8 cellular contexts compared by ENCODE assay signal in the genomic region with DNA sequence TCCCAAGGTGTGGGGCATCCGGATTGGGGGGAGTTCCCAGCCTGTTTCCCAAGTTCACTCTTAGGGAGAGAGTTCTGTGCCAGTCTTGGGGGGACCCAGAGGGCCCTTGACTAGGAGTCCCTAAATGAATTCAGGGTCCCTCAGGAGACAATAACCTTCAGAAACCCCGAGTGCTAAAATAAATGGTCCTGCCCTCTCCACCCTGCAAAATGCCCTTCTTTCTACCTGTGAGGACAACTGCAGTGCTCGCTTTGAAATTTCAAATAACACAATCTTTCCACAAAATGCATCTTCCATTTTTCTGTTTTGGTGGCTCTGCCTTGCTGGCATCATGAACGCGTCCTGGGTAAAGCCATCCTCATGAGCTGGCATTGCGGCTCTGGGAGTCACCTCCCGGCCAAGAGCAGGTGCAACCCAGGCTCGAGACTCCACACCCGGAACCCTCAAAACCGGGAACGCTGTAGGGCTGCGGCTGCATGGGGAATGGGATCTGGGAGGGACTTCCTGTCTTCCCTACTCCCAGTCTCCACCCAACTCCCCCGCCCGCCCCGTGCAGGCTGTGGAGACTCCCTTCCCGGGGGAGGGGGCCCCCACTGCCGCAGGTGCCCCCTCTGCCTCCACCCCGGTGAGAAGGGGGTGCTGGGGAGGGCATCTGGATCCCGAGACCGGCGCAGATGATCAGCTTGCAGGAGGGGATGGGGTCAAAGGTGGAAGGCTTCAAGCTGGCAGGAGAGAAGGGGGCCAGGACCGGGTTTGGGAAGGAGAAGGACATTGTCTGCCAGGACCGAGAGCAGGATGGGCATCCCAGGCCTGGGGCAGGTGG. TPM values are rescaled to one million over a fixed set of nuclear protein-coding genes. Genes with fewer than 3 reads are reported as not detected.
DNase-seq lines count a peak whose midpoint lies in the region; ATAC-seq and TF ChIP-seq lines count a peak whose summit lies in the region.

ZNF205 (plus strand) TSS at position 529 of the 823 bp plus-strand sequence. CDS start 845 bp downstream, outside the sequence.

- peak within 1 kb of the TSS; percentile 85 for H3K4me3 Mint-ChIP-seq in osteocyte (ENCODE audit: unreplicated experiment)

- no peaks in the 10 kb centered on the region for H3K27me3 Mint-ChIP-seq in osteocyte (ENCODE audit: unreplicated experiment)

- H3K36me3 Mint-ChIP-seq in osteocyte (ENCODE audit: unreplicated experiment) = peaks cover 2% of the 10 kb centered on the region

- TF ChIP-seq CTCF in WERI-Rb-1 (IDR thresholded peaks at IDR 0.05; ENCODE audit: low read depth, low read length) = no peak
- TF ChIP-seq CTCF in osteocyte (IDR thresholded peaks at IDR 0.05) = no peak

- ATAC-seq in GM18870 (IDR thresholded peaks at IDR 0.05; ENCODE audit: unreplicated experiment) = no peak

- peak within 1 kb of the TSS; percentile 68 for H3K27ac Mint-ChIP-seq in osteocyte (ENCODE audit: unreplicated experiment)

- no peaks in the 10 kb centered on the region for H3K9me3 Mint-ChIP-seq in osteocyte (ENCODE audit: unreplicated experiment)

- no peaks in the 10 kb centered on the region for H3K9me3 ChIP-seq in WERI-Rb-1 (ENCODE audit: severe bottlenecking)

- peaks cover 10% of the 10 kb centered on the region for H3K36me3 ChIP-seq in WERI-Rb-1

- no peaks in the 10 kb centered on the region for H3K27me3 ChIP-seq in WERI-Rb-1 (ENCODE audit: insufficient read depth, low read depth, severe bottlenecking)

- peaks cover 28% of the 10 kb centered on the region for H3K4me1 Mint-ChIP-seq in osteocyte (ENCODE audit: unreplicated experiment)

- peak within 1 kb of the TSS; percentile 58 for H3K27ac ChIP-seq in WERI-Rb-1

- DNase-seq in D341Med (ENCODE audit: low spot score) (peak; percentile 87), NCI-H1105 (lab: John Stamatoyannopoulos, UW) (peak; percentile 63), WERI-Rb-1 (peak; percentile 88), glomerular visceral epithelial cell (ENCODE audit: extremely low spot score) (peak; percentile 72), osteocyte (ENCODE audit: extremely low spot score, unreplicated experiment) (no peak), SIG-M5 (lab: John Stamatoyannopoulos, UW) (no peak), AML-193 (lab: John Stamatoyannopoulos, UW) (no peak)

- H3K4me3 ChIP-seq in WERI-Rb-1 (ENCODE audit: low read depth, low read length) = peak within 1 kb of the TSS; percentile 73

RNA-seq across cellular contexts. Expression of gene ZNF205, which starts in this region (rescaled TPM):
- 14.8 and 15.9 TPM in 2 replicates for total RNA-seq in osteocyte

Comparison
In these comparisons a context has a peak if more than half of its experiments do, and no peak if none do; other contexts are left out.
1. DNase-seq: peak in D341Med (single experiment), NCI-H1105 (single experiment), WERI-Rb-1 (single experiment) and glomerular visceral epithelial cell (single experiment); none in osteocyte (single experiment), SIG-M5 (single experiment) and AML-193 (0 of 2).